ENCODE assay signal across 14 cellular contexts in genomic region chr19:2336528-2337328, GRCh38. TPM values are rescaled to one million over a fixed set of nuclear protein-coding genes. Genes with fewer than 3 reads are reported as not detected.
DNase-seq lines count a peak whose midpoint lies in the region; ATAC-seq and TF ChIP-seq lines count a peak whose summit lies in the region.
"Had no signal": no experiment of that assay in that cellular context is flagged by ENCODE, and none has a peak within 500 bp of the region (broad histone marks: within the 10 kb centered on the region; RNA-seq: fewer than 3 reads in every experiment).

No MANE protein-coding gene starts in this region.

- peaks cover 0 to 8% (median 0%) of the 10 kb centered on the region in 11 experiments; a peak in 4 of 22 replicates for H3K9me3 ChIP-seq in BLaER1 treated with 17β-estradiol and CSF1 and Interleukin-3, amounts not matched to agents 10 nM and 100 nM (replicated peaks in 1 of 11)
- H3K9me3 ChIP-seq: neutrophil had no signal

- H3K4me2 ChIP-seq in BLaER1 treated with 17β-estradiol and CSF1 and Interleukin-3, amounts not matched to agents 10 nM and 100 nM, result peak overlapping the region; percentile 74 to 89 (median 81)
- H3K4me2 ChIP-seq in GM23338, result no peak overlapping the region

- ATAC-seq in GM23338, result peak; percentile 23
- ATAC-seq in naive thymus-derived CD8-positive, alpha-beta T cell, result no peak

- POLR2A ChIA-PET in naive thymus-derived CD8-positive, alpha-beta T cell (lab: Charles Lee), result interaction anchor here (0.5 kb wide), 1 partner anchor 179 kb away, joined by 3 read pairs; no protein-coding TSS in a partner anchor

- peaks cover 17% of the 10 kb centered on the region for H3K4me1 Mint-ChIP-seq in GM23338
- H3K4me1 Mint-ChIP-seq in naive thymus-derived CD8-positive, alpha-beta T cell, result peaks cover 21 to 46% (median 37%) of the 10 kb centered on the region in 4 donors
- peaks cover 21% of the 10 kb centered on the region for H3K4me1 Mint-ChIP-seq in activated naive CD4-positive, alpha-beta T cell treated with anti-CD3 and anti-CD28 coated beads, Interleukin-2, amount 10 ng/mL, durations not matched to agents 7 days and 5 days

- H3K27me3 ChIP-seq in BLaER1 treated with 17β-estradiol and CSF1 and Interleukin-3, amounts not matched to agents 10 nM and 100 nM, result peaks cover 0 to 3% (median 0%) of the 10 kb centered on the region in 11 experiments; a peak in 1 of 22 replicates
- H3K27me3 ChIP-seq in GM23338 (ENCODE audit: insufficient read depth) (no peaks in the 10 kb centered on the region), dorsolateral prefrontal cortex (no peaks in the 10 kb centered on the region)
- H3K27me3 ChIP-seq: neutrophil had no signal

- no peak overlapping the region for H3K4me3 Mint-ChIP-seq in GM23338
- H3K4me3 Mint-ChIP-seq in naive thymus-derived CD8-positive, alpha-beta T cell, result no peak overlapping the region
- H3K4me3 Mint-ChIP-seq in activated naive CD4-positive, alpha-beta T cell treated with anti-CD3 and anti-CD28 coated beads, Interleukin-2, amount 10 ng/mL, durations not matched to agents 7 days and 5 days, result no peak overlapping the region

- DNase-seq in GM23338 (ENCODE audit: low spot score) (no peak), dorsolateral prefrontal cortex (no peak), OCI-M2 (lab: John Stamatoyannopoulos, UW; ENCODE audit: unreplicated experiment) (no peak), NK-92 (lab: John Stamatoyannopoulos, UW; ENCODE audit: unreplicated experiment) (no peak)
- DNase-seq in naive thymus-derived CD8-positive, alpha-beta T cell, result no peak
- no peak for DNase-seq in activated naive CD4-positive, alpha-beta T cell treated with anti-CD3 and anti-CD28 coated beads, Interleukin-2, amount 10 ng/mL, durations not matched to agents 7 days and 5 days
- DNase-seq: activated CD4-positive, alpha-beta T cell treated with anti-CD3 and anti-CD28 coated beads for 4 hours; activated CD8-positive, alpha-beta memory T cell treated with anti-CD3 and anti-CD28 coated beads, Interleukin-2, amount 50 U/mL, for 4 hours; Karpas-422; NCI-H1092; NCI-H2029 treated with DMSO at 0.1 percent for 48 hours; NCI-H446 treated with DMSO at 0.1 percent for 48 hours had no signal

- peaks cover 56 to 85% (median 75%) of the 10 kb centered on the region in 10 experiments for H3K4me1 ChIP-seq in BLaER1 treated with 17β-estradiol and CSF1 and Interleukin-3, amounts not matched to agents 10 nM and 100 nM
- H3K4me1 ChIP-seq in GM23338 (ENCODE audit: insufficient read depth), result peaks cover 2% of the 10 kb centered on the region; the same call in 1 of the 2 replicates

- peaks cover 28% of the 10 kb centered on the region for H3K36me3 Mint-ChIP-seq in GM23338 (ENCODE audit: low read depth)
- H3K36me3 Mint-ChIP-seq in naive thymus-derived CD8-positive, alpha-beta T cell, result peaks cover 0 to 11% (median 6%) of the 10 kb centered on the region in 3 donors
- H3K36me3 Mint-ChIP-seq in activated naive CD4-positive, alpha-beta T cell treated with anti-CD3 and anti-CD28 coated beads, Interleukin-2, amount 10 ng/mL, durations not matched to agents 7 days and 5 days, result peaks cover 26% of the 10 kb centered on the region

- CTCF ChIA-PET in activated naive CD4-positive, alpha-beta T cell treated with anti-CD3 and anti-CD28 coated beads, Interleukin-2, amount 10 ng/mL, durations not matched to agents 7 days and 5 days (lab: Charles Lee), result no interaction called here

- H4K20me1 ChIP-seq in BLaER1 treated with 17β-estradiol and CSF1 and Interleukin-3, amounts not matched to agents 10 nM and 100 nM, result peaks cover 60 to 95% (median 87%) of the 10 kb centered on the region in 11 experiments
- peaks cover 9% of the 10 kb centered on the region for H4K20me1 ChIP-seq in GM23338 (replicated peaks; ENCODE audit: insufficient read depth)

- H3K9me2 ChIP-seq in GM23338 (ENCODE audit: insufficient read depth), result no peaks in the 10 kb centered on the region; the same call in 1 of the 2 replicates

- H3K27ac ChIP-seq in BLaER1 treated with 17β-estradiol and CSF1 and Interleukin-3, amounts not matched to agents 10 nM and 100 nM, result peak overlapping the region in 8 of 11 experiments; percentile 4 to 65 (median 54); a peak in 10 of 22 replicates
- H3K27ac ChIP-seq in GM23338 (ENCODE audit: low read depth) (0 out of 2 replicates have a peak overlapping the region, but pooled peaks have one; percentile 45), dorsolateral prefrontal cortex (peak overlapping the region in 54 of 59 donors; percentile 20 to 92 (median 76))
- H3K27ac ChIP-seq: neutrophil had no signal

- H3K79me2 ChIP-seq in GM23338 (replicated peaks; ENCODE audit: insufficient read depth), result peaks cover 32% of the 10 kb centered on the region

- peaks cover 13% of the 10 kb centered on the region for H3K27me3 Mint-ChIP-seq in GM23338 (ENCODE audit: insufficient read depth, low read depth, poor library complexity)
- no peaks in the 10 kb centered on the region for H3K27me3 Mint-ChIP-seq in naive thymus-derived CD8-positive, alpha-beta T cell
- no peaks in the 10 kb centered on the region for H3K27me3 Mint-ChIP-seq in activated naive CD4-positive, alpha-beta T cell treated with anti-CD3 and anti-CD28 coated beads, Interleukin-2, amount 10 ng/mL, durations not matched to agents 7 days and 5 days

- peak overlapping the region in 8 of 11 experiments; percentile 27 to 71 (median 54); a peak in 14 of 22 replicates for H3K9ac ChIP-seq in BLaER1 treated with 17β-estradiol and CSF1 and Interleukin-3, amounts not matched to agents 10 nM and 100 nM

- peak overlapping the region; percentile 34; the same call in 1 of the 2 replicates for H3K27ac Mint-ChIP-seq in GM23338
- peak overlapping the region in 7 of 10 donors; percentile 4 to 86 (median 62) for H3K27ac Mint-ChIP-seq in naive thymus-derived CD8-positive, alpha-beta T cell
- H3K27ac Mint-ChIP-seq in activated naive CD4-positive, alpha-beta T cell treated with anti-CD3 and anti-CD28 coated beads, Interleukin-2, amount 10 ng/mL, durations not matched to agents 7 days and 5 days, result no peak overlapping the region

- intact Hi-C loops in dorsolateral prefrontal cortex (cut with DNase I), result no loop called here

- peaks cover 13% of the 10 kb centered on the region for H3K9me3 Mint-ChIP-seq in GM23338
- no peaks in the 10 kb centered on the region for H3K9me3 Mint-ChIP-seq in naive thymus-derived CD8-positive, alpha-beta T cell
- peaks cover 14% of the 10 kb centered on the region for H3K9me3 Mint-ChIP-seq in activated naive CD4-positive, alpha-beta T cell treated with anti-CD3 and anti-CD28 coated beads, Interleukin-2, amount 10 ng/mL, durations not matched to agents 7 days and 5 days

- H3K36me3 ChIP-seq in BLaER1 treated with 17β-estradiol and CSF1 and Interleukin-3, amounts not matched to agents 10 nM and 100 nM, result peaks cover 19 to 53% (median 34%) of the 10 kb centered on the region in 11 experiments
- no peaks in the 10 kb centered on the region for H3K36me3 ChIP-seq in GM23338 (ENCODE audit: insufficient read depth)

- peaks cover 24% of the 10 kb centered on the region for H3F3A ChIP-seq in GM23338 (replicated peaks; ENCODE audit: low read depth)

- TF ChIP-seq CTCF in GM23338 (conservative IDR thresholded peaks at IDR 0.05; ENCODE audit: low read depth in 2 of 2) (no peak), dorsolateral prefrontal cortex (IDR thresholded peaks at IDR 0.05 in 54 of 56, conservative IDR thresholded peaks at IDR 0.05 in 2 of 56; ENCODE audit: low read depth in 1 of 56, partially characterized antibody in 56 of 56) (no peak)

- H3K4me3 ChIP-seq in BLaER1 treated with 17β-estradiol and CSF1 and Interleukin-3, amounts not matched to agents 10 nM and 100 nM, result peak overlapping the region in 2 of 10 experiments; percentile 19 to 35; a peak in 2 of 20 replicates
- H3K4me3 ChIP-seq in GM23338 (no peak overlapping the region), dorsolateral prefrontal cortex (peak overlapping the region in 4 of 59 donors; percentile 6 to 31 (median 15))

- H2AFZ ChIP-seq in GM23338, result no peak overlapping the region

TF ChIP-seq in GM23338, 12 proteins besides CTCF, POLR2A, EP300 and RAD21 (continues in another document):
- TF ChIP-seq CREB1 (CRISPR knock-in tag; IDR thresholded peaks at IDR 0.05; ENCODE audit: low read depth), result no peak
- no peak for TF ChIP-seq STAT1 (IDR thresholded peaks at IDR 0.05; ENCODE audit: unreplicated experiment)

RNA-seq across cellular contexts. Expression of gene SPPL2B, which starts 8.2 kb away (rescaled TPM):
- 51.0 and 53.3 TPM in 2 replicates for total RNA-seq in GM23338 (2014; rRNA removed; shearing (Covaris generic))
- polyA plus RNA-seq in GM23338 (2016; fragmentation: Nextera tagmentation; extraction: Ambion mirVana), result 21.1 and 23.5 TPM in 2 replicates
- total RNA-seq in dorsolateral prefrontal cortex, result 100 to 1,000 TPM in 7 of 120 experiments, 10 to 100 TPM in 113; 40.9 to 134 (median 70.6) TPM
- 100 to 1,000 TPM; 166 to 175 TPM for total RNA-seq in naive thymus-derived CD8-positive, alpha-beta T cell
- 10 to 100 TPM; 10.5 to 17.3 (median 11.0) TPM for polyA plus RNA-seq in naive thymus-derived CD8-positive, alpha-beta T cell

RNA-seq across cellular contexts. Expression of gene LSM7, which starts 8.3 kb away (rescaled TPM):
- 197 and 299 TPM in 2 replicates for total RNA-seq in GM23338 (2014; rRNA removed; shearing (Covaris generic))
- 409 and 434 TPM in 2 replicates for polyA plus RNA-seq in GM23338 (2016; fragmentation: Nextera tagmentation; extraction: Ambion mirVana)
- total RNA-seq in dorsolateral prefrontal cortex, result 10 to 100 TPM; 25.2 to 59.5 (median 43.2) TPM
- 100 to 1,000 TPM in 1 of 2 experiments, 10 to 100 TPM in 1; 99.1 to 102 TPM for total RNA-seq in naive thymus-derived CD8-positive, alpha-beta T cell
- 100 to 1,000 TPM; 187 to 197 (median 196) TPM for polyA plus RNA-seq in naive thymus-derived CD8-positive, alpha-beta T cell

RNA-seq across cellular contexts. Expression of gene TMPRSS9, which starts 23.3 kb away (rescaled TPM):
- 0.16 and 0.28 TPM in 2 replicates for total RNA-seq in GM23338 (2014; rRNA removed; shearing (Covaris generic))
- 0.05 and 0.38 TPM in 2 replicates for polyA plus RNA-seq in GM23338 (2016; fragmentation: Nextera tagmentation; extraction: Ambion mirVana)
- 1 to 10 TPM in 1 of 120 experiments, under 1 TPM in 61, not detected in 58; 0.13 to 1.5 (median 0.29) TPM for total RNA-seq in dorsolateral prefrontal cortex
- not detected for total RNA-seq in naive thymus-derived CD8-positive, alpha-beta T cell
- polyA plus RNA-seq in naive thymus-derived CD8-positive, alpha-beta T cell, result not detected

RNA-seq across cellular contexts. Expression of gene LINGO3, which starts 28.8 kb away (rescaled TPM):
- total RNA-seq in GM23338 (2014; rRNA removed; shearing (Covaris generic)), result 0.45 and 1.9 TPM in 2 replicates
- polyA plus RNA-seq in GM23338 (2016; fragmentation: Nextera tagmentation; extraction: Ambion mirVana), result 0.29 and 0.40 TPM in 2 replicates
- 10 to 100 TPM in 1 of 120 experiments, 1 to 10 TPM in 119; 1.7 to 16.2 (median 4.4) TPM for total RNA-seq in dorsolateral prefrontal cortex
- total RNA-seq in naive thymus-derived CD8-positive, alpha-beta T cell, result 1 to 10 TPM; 1.1 to 1.4 TPM
- 1 to 10 TPM; 2.7 to 9.2 (median 5.1) TPM for polyA plus RNA-seq in naive thymus-derived CD8-positive, alpha-beta T cell

RNA-seq across cellular contexts. Expression of gene PEAK3, which starts 54.8 kb away (rescaled TPM):
- not detected in 2 replicates for total RNA-seq in GM23338 (2014; rRNA removed; shearing (Covaris generic))
- not detected in 2 replicates for polyA plus RNA-seq in GM23338 (2016; fragmentation: Nextera tagmentation; extraction: Ambion mirVana)
- 1 to 10 TPM in 12 of 120 experiments, under 1 TPM in 101, not detected in 7; 0.16 to 1.5 (median 0.55) TPM for total RNA-seq in dorsolateral prefrontal cortex
- under 1 TPM; 0.14 to 0.23 TPM for total RNA-seq in naive thymus-derived CD8-positive, alpha-beta T cell
- polyA plus RNA-seq in naive thymus-derived CD8-positive, alpha-beta T cell, result under 1 TPM in 1 of 3 donors, not detected in 2; 0.15 TPM
